8 cellular contexts compared by ENCODE assay signal in genomic region chr7:156640257-156640948, GRCh38. TPM values are rescaled to one million over a fixed set of nuclear protein-coding genes. Genes with fewer than 3 reads are reported as not detected.
DNase-seq lines count a peak whose midpoint lies in the region; ATAC-seq and TF ChIP-seq lines count a peak whose summit lies in the region.

TSS of gene RNF32 (plus strand) at chr7:156640774. CDS start at chr7:156643878, 3,104 bp downstream.

- POLR2A ChIA-PET in HEK293T (lab: Yijun Ruan, JAX), result interaction anchor here (1.1 to 1.3 kb wide), 3 partner anchors 12 to 253 kb away, joined by 3 to 4 read pairs (median 3); partner anchors contain the start of gene LMBR1

- H3K9me3 ChIP-seq in adipocyte (ENCODE audit: control insufficient read depth, low read length) (no peaks in the 10 kb centered on the region), heart right ventricle (peaks cover 0 to 17% (median 0%) of the 10 kb centered on the region in 11 donors), prostate gland (no peaks in the 10 kb centered on the region)

- H3K36me3 ChIP-seq in adipocyte (ENCODE audit: control insufficient read depth, insufficient read depth, low read length, severe bottlenecking) (no peaks in the 10 kb centered on the region), heart right ventricle (no peaks in the 10 kb centered on the region), prostate gland (no peaks in the 10 kb centered on the region), urinary bladder (ENCODE audit: insufficient read depth) (no peaks in the 10 kb centered on the region)

- 1 to 2% methylated on average over 74 to 85 of the region's 85 CpGs for WGBS in heart right ventricle, 2 donors
- WGBS in prostate gland, result 4% methylated on average over 43 of the region's 85 CpGs
- 1% methylated on average over 85 of the region's 85 CpGs for WGBS in urinary bladder

- DNase-seq in GM04503 (ENCODE audit: low read depth) (peak; percentile 39), HEK293T (ENCODE audit: extremely low spot score) (peak; percentile 100), NB4 (ENCODE audit: low read depth) (peak; percentile 97), SKM-1 (lab: John Stamatoyannopoulos, UW; ENCODE audit: unreplicated experiment) (peak; percentile 35), adipocyte (ENCODE audit: low read depth) (peak; percentile 97), heart right ventricle (peak; percentile 94 to 99), prostate gland (ENCODE audit: low spot score) (peak; percentile 92)

- H3K4me1 ChIP-seq in adipocyte (ENCODE audit: control insufficient read depth, insufficient read depth, low read length), result peaks cover 17% of the 10 kb centered on the region
- peaks cover 0 to 24% (median 13%) of the 10 kb centered on the region in 9 donors for H3K4me1 ChIP-seq in heart right ventricle
- H3K4me1 ChIP-seq in prostate gland (replicated peaks), result no peaks in the 10 kb centered on the region
- H3K4me1 ChIP-seq in urinary bladder (ENCODE audit: insufficient read depth), result no peaks in the 10 kb centered on the region

- peak; percentile 98 to 99 (median 99) for ATAC-seq in heart right ventricle

- TF ChIP-seq POLR2A in NB4 (IDR thresholded peaks at IDR 0.05; ENCODE audit: extremely low read depth, insufficient read length), result peak; percentile 76
- TF ChIP-seq POLR2A in prostate gland (IDR thresholded peaks at IDR 0.05), result peak; percentile 43

- H3K27me3 ChIP-seq in adipocyte (replicated peaks; ENCODE audit: control insufficient read depth, insufficient read depth, low read length) (no peaks in the 10 kb centered on the region), heart right ventricle (peaks cover 0 to 15% (median 4%) of the 10 kb centered on the region in 7 donors), prostate gland (replicated peaks; ENCODE audit: insufficient read depth) (no peaks in the 10 kb centered on the region)

- peak within 1 kb of the TSS; percentile 70 for H3K4me3 ChIP-seq in NB4 (ENCODE audit: low read depth, low read length)
- H3K4me3 ChIP-seq in adipocyte (ENCODE audit: low read length), result peak within 1 kb of the TSS; percentile 97
- H3K4me3 ChIP-seq in heart right ventricle, result peak within 1 kb of the TSS; percentile 64 to 95 (median 82)
- peak within 1 kb of the TSS; percentile 83 to 85 for H3K4me3 ChIP-seq in prostate gland
- peak within 1 kb of the TSS; percentile 72 for H3K4me3 ChIP-seq in urinary bladder (ENCODE audit: low read depth, low read length)

- intact Hi-C loops in heart right ventricle (cut with DNase I), result no loop called here
- intact Hi-C loops in prostate gland (cut with DNase I), result no loop called here

- TF ChIP-seq CTCF in NB4 (IDR thresholded peaks at IDR 0.05; ENCODE audit: low read depth, low read length) (no peak), heart right ventricle (IDR thresholded peaks at IDR 0.05) (no peak), prostate gland (IDR thresholded peaks at IDR 0.05) (peak in 1 of 4 experiments; percentile 15)

- peak within 1 kb of the TSS in 9 of 10 donors; percentile 52 to 87 (median 60) for H3K27ac ChIP-seq in heart right ventricle
- peak within 1 kb of the TSS; percentile 82 to 84 for H3K27ac ChIP-seq in prostate gland
- peak within 1 kb of the TSS; percentile 27 for H3K27ac ChIP-seq in urinary bladder (ENCODE audit: low read depth)

- CTCF ChIA-PET in HEK293T (lab: Yijun Ruan, JAX), result no interaction called here

- peak within 1 kb of the TSS; percentile 93 for H3K9ac ChIP-seq in adipocyte (ENCODE audit: low read length)

TF ChIP-seq in HEK293T, 16 proteins besides CTCF, POLR2A, EP300 and RAD21:
- TF ChIP-seq SP1 (IDR thresholded peaks at IDR 0.05) (no peak), HDGF (IDR thresholded peaks at IDR 0.05; ENCODE audit: borderline replicate concordance) (no peak), ZNF384 (IDR thresholded peaks at IDR 0.05) (no peak), SUZ12 (IDR thresholded peaks at IDR 0.05) (no peak), ELF4 (IDR thresholded peaks at IDR 0.05) (no peak), PKNOX1 (IDR thresholded peaks at IDR 0.05) (no peak), FOXK2 (IDR thresholded peaks at IDR 0.05) (no peak), LEF1 (IDR thresholded peaks at IDR 0.05; ENCODE audit: borderline replicate concordance) (0 out of 2 replicates have a peak, but pooled peaks have one; percentile 21), NFRKB (IDR thresholded peaks at IDR 0.05) (no peak), L3MBTL2 (conservative IDR thresholded peaks at IDR 0.05) (peak; percentile 99), BHLHE40 (IDR thresholded peaks at IDR 0.05; ENCODE audit: borderline replicate concordance) (no peak), FOXM1 (IDR thresholded peaks at IDR 0.05; ENCODE audit: borderline replicate concordance) (no peak), ARNT (IDR thresholded peaks at IDR 0.05) (no peak)

RNA-seq across cellular contexts. Expression of gene RNF32, which starts in this region (rescaled TPM):
- total RNA-seq in heart right ventricle (under 1 TPM in 7 of 10 donors, not detected in 3; 0.21 to 1.00 (median 0.44) TPM), prostate gland (1 to 10 TPM; 2.4 to 7.3 TPM), urinary bladder (1.0 TPM)
- polyA plus RNA-seq in heart right ventricle (under 1 TPM; 0.22 to 0.29 TPM), urinary bladder (0.32 TPM)

Comparison
In these comparisons a context has a peak if more than half of its experiments do, and no peak if none do; other contexts are left out.
1. Peak in every context shown above with its lines: DNase-seq, ATAC-seq, H3K4me3 ChIP-seq and H3K27ac ChIP-seq.
2. Peak in DNase-seq, ATAC-seq, H3K4me3 ChIP-seq and H3K27ac ChIP-seq in heart right ventricle; RNA of the gene not detected or under 1 TPM.
3. DNase-seq: peak in every context shown above with its lines; median percentile 100 in HEK293T; 97 in NB4; 97 in adipocyte; 96 in heart right ventricle; 92 in prostate gland; 39 in GM04503; 35 in SKM-1.
4. H3K27ac ChIP-seq: peak in every context shown above with its lines; median percentile 83 in prostate gland; 60 in heart right ventricle; 27 in urinary bladder.